1 cellular context compared by ENCODE assay signal in genomic region chr2:204533629-204534370, GRCh38.
TF ChIP-seq lines count a peak whose summit lies in the region.

No MANE protein-coding gene starts in this region.

TF ChIP-seq in HepG2, 621 proteins besides CTCF, POLR2A, EP300 and RAD21 (continued from another document):
- TF ChIP-seq ZBTB40 (IDR thresholded peaks at IDR 0.05) (no peak), ZBTB40 (CRISPR knock-in tag; IDR thresholded peaks at IDR 0.05) (peak; percentile 67; the same call in 1 of the 2 replicates)
TF ChIP-seq in HepG2: peak in this region for 1.
